In the genomic region with DNA sequence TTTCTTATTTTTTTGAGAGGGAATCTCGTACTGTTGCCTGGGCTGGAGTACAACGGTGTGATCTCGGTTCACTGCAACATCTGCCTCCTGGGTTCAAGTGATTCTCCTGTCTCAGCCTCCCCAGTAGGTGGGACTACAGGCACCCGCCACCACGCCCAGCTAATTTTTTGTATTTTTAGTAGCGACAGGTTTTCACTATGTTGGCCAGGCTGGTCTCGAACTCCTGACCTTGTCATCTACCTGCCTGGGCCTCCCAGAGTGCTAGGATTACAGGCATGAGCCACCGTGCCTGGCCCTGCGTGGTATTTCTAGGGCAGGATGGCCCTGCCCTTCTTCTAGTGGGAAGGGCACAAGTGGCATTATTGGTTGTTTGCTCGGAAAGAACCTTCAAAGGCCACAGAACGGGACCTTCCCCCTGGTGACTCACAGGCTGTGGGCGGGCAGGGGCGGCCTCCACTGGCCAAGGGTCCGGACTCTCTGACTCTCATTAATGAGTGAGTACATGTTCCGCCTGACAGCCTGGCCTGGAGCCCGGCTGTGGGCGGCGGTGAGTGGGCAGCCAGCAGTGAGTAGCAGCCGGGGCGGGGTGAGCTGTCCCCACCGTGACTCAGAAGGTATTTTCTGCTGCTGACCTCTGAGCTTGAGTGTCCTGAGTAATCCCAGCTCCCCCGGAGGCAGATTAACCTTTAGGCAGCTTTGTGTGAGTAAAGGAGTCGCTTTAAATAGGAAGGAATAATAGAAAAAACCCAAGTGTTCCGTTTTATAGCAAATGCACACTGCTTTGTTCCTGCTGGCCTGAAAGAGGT, we compare ENCODE assay signal across 8 cellular contexts. TPM values are rescaled to one million over a fixed set of nuclear protein-coding genes. Genes with fewer than 3 reads are reported as not detected.
DNase-seq lines count a peak whose midpoint lies in the region; ATAC-seq and TF ChIP-seq lines count a peak whose summit lies in the region.

No MANE protein-coding gene starts in this region.

- H3K36me3 Mint-ChIP-seq in Calu3 (ENCODE audit: insufficient read depth, unreplicated experiment), result peaks cover 49% of the 10 kb centered on the region

- intact Hi-C loops in Calu3 (cut with micrococcal nuclease; ENCODE audit: unreplicated experiment), result no loop called here

- peak; percentile 42 for ATAC-seq in GM21381 (IDR thresholded peaks at IDR 0.05; ENCODE audit: unreplicated experiment)
- no peak for ATAC-seq in HG03139 (IDR thresholded peaks at IDR 0.05; ENCODE audit: unreplicated experiment)

- TF ChIP-seq CTCF in Calu3 (IDR thresholded peaks at IDR 0.05; ENCODE audit: unreplicated experiment) (no peak), VCaP (conservative IDR thresholded peaks at IDR 0.05) (no peak)

- H3K4me1 Mint-ChIP-seq in Calu3 (ENCODE audit: low read depth, unreplicated experiment), result peaks cover 8% of the 10 kb centered on the region

- DNase-seq in Calu3, result peak; percentile 94
- DNase-seq in HuH-7 (ENCODE audit: low spot score), result peak; percentile 73
- peak in 57 of 61 donors; percentile 24 to 95 (median 75) for DNase-seq in caudate nucleus (lab: John Stamatoyannopoulos, UW)
- DNase-seq in kidney tubule cell (ENCODE audit: low spot score), result peak; percentile 100
- peak; percentile 58 to 78 for DNase-seq in stimulated activated CD4-positive, alpha-beta T cell treated with anti-CD3 and anti-CD28 coated beads, Interleukin-15, amount 100 ng/mL, for 48 hours (ENCODE audit: low read depth in 2 of 2)

- BruUV-seq in Calu3 (replicated peaks; lab: Mats Ljungman, UMichigan), result no TSS peak

- no peaks in the 10 kb centered on the region for H3K9me3 Mint-ChIP-seq in Calu3 (ENCODE audit: low read depth, unreplicated experiment)

- CTCF ChIA-PET in Calu3 (lab: Charles Lee), result interaction anchor here (0.9 to 1.2 kb wide), 2 partner anchors 13 to 70 kb away, joined by 8 to 11 read pairs; no protein-coding TSS in a partner anchor

- peak overlapping the region; percentile 66 for H3K27ac Mint-ChIP-seq in Calu3 (ENCODE audit: unreplicated experiment)

- peak overlapping the region; percentile 77 for H3K4me3 Mint-ChIP-seq in Calu3 (ENCODE audit: low read depth, unreplicated experiment)

- H3K27me3 Mint-ChIP-seq in Calu3 (ENCODE audit: unreplicated experiment), result no peaks in the 10 kb centered on the region

- peak overlapping the region; percentile 89 for H3K27ac ChIP-seq in VCaP
- peak overlapping the region; percentile 81 for H3K27ac ChIP-seq in caudate nucleus (ENCODE audit: low read depth, low read length)

RNA-seq across cellular contexts. Expression of a gene that starts 5.1 kb away (rescaled TPM):
- 39.3 and 42.9 TPM in 2 replicates for total RNA-seq in Calu3 (2022)

RNA-seq across cellular contexts. Expression of a gene that starts 17.5 kb away (rescaled TPM):
- total RNA-seq in Calu3 (2022), result 107 and 108 TPM in 2 replicates
